In genomic region chr20:25020345-25020744, GRCh38 we compare ENCODE assay signal across 13 cellular contexts.
"Had no signal": no experiment of that assay in that cellular context is flagged by ENCODE, and none has a peak within 500 bp of the region (broad histone marks: within the 10 kb centered on the region; RNA-seq: fewer than 3 reads in every experiment).

No MANE protein-coding gene starts in this region.

- H3K9me3 Mint-ChIP-seq: activated CD4-positive, alpha-beta memory T cell treated with anti-CD3 and anti-CD28 coated beads, Interleukin-2, amount 10 ng/mL, durations not matched to agents 7 days and 5 days; activated naive CD4-positive, alpha-beta T cell treated with anti-CD3 and anti-CD28 coated beads for 36 hours; immature natural killer cell; natural killer cell treated with Interleukin-12 subunit alpha and Interleukin-12 subunit beta and Interleukin-15 and Interleukin-18, amount 100 ng/mL, for 72 hours; T-cell had no signal

- H3K27me3 Mint-ChIP-seq: activated CD4-positive, alpha-beta memory T cell treated with anti-CD3 and anti-CD28 coated beads, Interleukin-2, amount 10 ng/mL, durations not matched to agents 7 days and 5 days; natural killer cell treated with Interleukin-12 subunit alpha and Interleukin-12 subunit beta and Interleukin-15 and Interleukin-18, amount 100 ng/mL, for 72 hours; T-cell had no signal

- H3K27me3 ChIP-seq: esophagus muscularis mucosa, upper lobe of left lung had no signal

- DNase-seq: activated CD4-positive, alpha-beta memory T cell treated with anti-CD3 and anti-CD28 coated beads, Interleukin-2, amount 10 ng/mL, durations not matched to agents 7 days and 5 days; activated CD8-positive, alpha-beta memory T cell treated with anti-CD3 and anti-CD28 coated beads, Interleukin-2, amount 50 U/mL, for 4 hours; activated naive CD4-positive, alpha-beta T cell treated with anti-CD3 and anti-CD28 coated beads for 36 hours; glutamatergic neuron; immature natural killer cell; stimulated activated CD4-positive, alpha-beta T cell treated with anti-CD3 and anti-CD28 coated beads, Interleukin-15, amount 100 ng/mL, for 24 hours; stimulated activated CD4-positive, alpha-beta T cell treated with anti-CD3 and anti-CD28 coated beads, Interleukin-4, amount 100 ng/mL, for 24 hours; T-cell; T1000 had no signal

- H3K4me3 ChIP-seq: esophagus muscularis mucosa, upper lobe of left lung had no signal

- H3K27ac Mint-ChIP-seq: activated CD4-positive, alpha-beta memory T cell treated with anti-CD3 and anti-CD28 coated beads, Interleukin-2, amount 10 ng/mL, durations not matched to agents 7 days and 5 days; activated naive CD4-positive, alpha-beta T cell treated with anti-CD3 and anti-CD28 coated beads for 36 hours; natural killer cell treated with Interleukin-12 subunit alpha and Interleukin-12 subunit beta and Interleukin-15 and Interleukin-18, amount 100 ng/mL, for 72 hours; T-cell had no signal

- H3K9me3 ChIP-seq: esophagus muscularis mucosa, upper lobe of left lung had no signal

- ATAC-seq: left colon; natural killer cell treated with Interleukin-12 subunit alpha and Interleukin-12 subunit beta and Interleukin-15 and Interleukin-18, amount 100 ng/mL, for 72 hours; T-cell had no signal

- H3K4me1 Mint-ChIP-seq: activated CD4-positive, alpha-beta memory T cell treated with anti-CD3 and anti-CD28 coated beads, Interleukin-2, amount 10 ng/mL, durations not matched to agents 7 days and 5 days had no signal

- H3K27ac ChIP-seq: esophagus muscularis mucosa had no signal

- H3K36me3 Mint-ChIP-seq: natural killer cell treated with Interleukin-12 subunit alpha and Interleukin-12 subunit beta and Interleukin-15 and Interleukin-18, amount 100 ng/mL, for 72 hours had no signal

- H3K4me3 Mint-ChIP-seq: activated CD4-positive, alpha-beta memory T cell treated with anti-CD3 and anti-CD28 coated beads, Interleukin-2, amount 10 ng/mL, durations not matched to agents 7 days and 5 days; activated naive CD4-positive, alpha-beta T cell treated with anti-CD3 and anti-CD28 coated beads for 36 hours; immature natural killer cell; natural killer cell treated with Interleukin-12 subunit alpha and Interleukin-12 subunit beta and Interleukin-15 and Interleukin-18, amount 100 ng/mL, for 72 hours; T-cell had no signal
